8 cellular contexts compared by ENCODE assay signal in genomic region chr1:156860113-156860638, GRCh38. TPM values are rescaled to one million over a fixed set of nuclear protein-coding genes. Genes with fewer than 3 reads are reported as not detected.
A peak's percentile ranks its signal among the peaks of the same experiment; 100 is the strongest.
DNase-seq lines count a peak whose midpoint lies in the region; ATAC-seq and TF ChIP-seq lines count a peak whose summit lies in the region.

No MANE protein-coding gene starts in this region.

- H3K27me3 ChIP-seq in ACC112 (ENCODE audit: insufficient read depth, low read length): peaks cover 39% of the 10 kb centered on the region
- H3K27me3 ChIP-seq in muscle layer of colon (ENCODE audit: control insufficient read depth in 1 of 2, insufficient read depth in 2 of 2, low read length in 2 of 2): peaks cover 45 to 74% of the 10 kb centered on the region in 2 donors

- no peaks in the 10 kb centered on the region for H3K9me3 ChIP-seq in muscle layer of colon (ENCODE audit: low read length)

- H3K4me1 Mint-ChIP-seq in activated CD8-positive, alpha-beta memory T cell treated with anti-CD3 and anti-CD28 coated beads, Interleukin-2, amount 10 ng/mL, durations not matched to agents 7 days and 5 days: peaks cover 43% of the 10 kb centered on the region

- peaks cover 3% of the 10 kb centered on the region for H3K4me1 ChIP-seq in ACC112 (ENCODE audit: control insufficient read depth, insufficient read depth, low read length, unreplicated experiment)
- peaks cover 16% of the 10 kb centered on the region for H3K4me1 ChIP-seq in muscle layer of colon (ENCODE audit: insufficient read depth, low read length)

- peak; percentile 91 for DNase-seq in GM13977 (ENCODE audit: low spot score)
- DNase-seq in NCI-H2227 treated with DMSO at 0.1 percent for 48 hours (lab: John Stamatoyannopoulos, UW): peak; percentile 33
- DNase-seq in activated CD8-positive, alpha-beta memory T cell treated with anti-CD3 and anti-CD28 coated beads, Interleukin-2, amount 10 ng/mL, durations not matched to agents 7 days and 5 days: peak; percentile 69
- DNase-seq in epithelial cell of esophagus (ENCODE audit: low read depth): peak; percentile 42
- DNase-seq in stimulated activated naive CD4-positive, alpha-beta T cell treated with Interleukin-2 at 50 U/mL for 16 hours (lab: John Stamatoyannopoulos, UW): peak; percentile 46
- DNase-seq in cortex of kidney (lab: John Stamatoyannopoulos, UW): no peak

- H3K27ac ChIP-seq in ACC112 (ENCODE audit: low read depth, low read length): no peak overlapping the region
- H3K27ac ChIP-seq in muscle layer of colon (ENCODE audit: low read depth, low read length): no peak overlapping the region

- in situ Hi-C loops in GM13977 (cut with MboI; ENCODE audit: low pct_unique_long_range_greater_than_20kb, low sequenced_read_pairs, unreplicated experiment): loop anchor here (25.0 kb wide), 1 partner anchor 148 kb away; the partner anchor contains the start of gene CRABP2

- peak; percentile 65 for ATAC-seq in activated CD8-positive, alpha-beta memory T cell treated with anti-CD3 and anti-CD28 coated beads, Interleukin-2, amount 10 ng/mL, durations not matched to agents 7 days and 5 days

- TF ChIP-seq CTCF in GM13977 (IDR thresholded peaks at IDR 0.05; ENCODE audit: extremely low read depth, insufficient read depth, missing control alignments) (peak; percentile 87), epithelial cell of esophagus (IDR thresholded peaks at IDR 0.05; ENCODE audit: insufficient read depth, low read depth, low read length, missing control alignments) (peak; percentile 73)

- peak overlapping the region; percentile 72 for H3K4me3 Mint-ChIP-seq in activated CD8-positive, alpha-beta memory T cell treated with anti-CD3 and anti-CD28 coated beads, Interleukin-2, amount 10 ng/mL, durations not matched to agents 7 days and 5 days

- peaks cover 42% of the 10 kb centered on the region for H3K27me3 Mint-ChIP-seq in activated CD8-positive, alpha-beta memory T cell treated with anti-CD3 and anti-CD28 coated beads, Interleukin-2, amount 10 ng/mL, durations not matched to agents 7 days and 5 days

- CTCF ChIA-PET in activated CD8-positive, alpha-beta memory T cell treated with anti-CD3 and anti-CD28 coated beads, Interleukin-2, amount 10 ng/mL, durations not matched to agents 7 days and 5 days (lab: Charles Lee): interaction anchor here (0.5 to 21.5 kb wide), 44 partner anchors 10 to 243 kb away, joined by 3 to 600 read pairs (median 6); partner anchors contain the start of genes CRABP2, HDGF, ISG20L2 and LRRC71

- no peak overlapping the region for H3K27ac Mint-ChIP-seq in activated CD8-positive, alpha-beta memory T cell treated with anti-CD3 and anti-CD28 coated beads, Interleukin-2, amount 10 ng/mL, durations not matched to agents 7 days and 5 days

- no peak overlapping the region for H3K9ac ChIP-seq in muscle layer of colon (ENCODE audit: low read length)

- no peaks in the 10 kb centered on the region for H3K79me2 ChIP-seq in ACC112 (ENCODE audit: control insufficient read depth, insufficient read depth, low read length, unreplicated experiment)

- peak overlapping the region; percentile 79 for H3K4me3 ChIP-seq in ACC112 (ENCODE audit: low read depth, low read length)
- H3K4me3 ChIP-seq in epithelial cell of esophagus (ENCODE audit: low read length): peak overlapping the region; percentile 14
- peak overlapping the region; percentile 42 to 60 for H3K4me3 ChIP-seq in muscle layer of colon (ENCODE audit: low read depth in 1 of 2, low read length in 2 of 2)

- H2AFZ ChIP-seq in ACC112 (ENCODE audit: low read length, unreplicated experiment): peak overlapping the region; percentile 73

- H3K9me3 Mint-ChIP-seq in activated CD8-positive, alpha-beta memory T cell treated with anti-CD3 and anti-CD28 coated beads, Interleukin-2, amount 10 ng/mL, durations not matched to agents 7 days and 5 days (ENCODE audit: low read depth): no peaks in the 10 kb centered on the region

- no peaks in the 10 kb centered on the region for H3K36me3 Mint-ChIP-seq in activated CD8-positive, alpha-beta memory T cell treated with anti-CD3 and anti-CD28 coated beads, Interleukin-2, amount 10 ng/mL, durations not matched to agents 7 days and 5 days

- H3K36me3 ChIP-seq in ACC112 (ENCODE audit: insufficient read depth, low read length) (no peaks in the 10 kb centered on the region), muscle layer of colon (ENCODE audit: insufficient read depth, low read length) (no peaks in the 10 kb centered on the region)

RNA-seq across cellular contexts. Expression of gene NTRK1, which starts 0.5 kb away (rescaled TPM):
- total RNA-seq in activated CD8-positive, alpha-beta memory T cell treated with anti-CD3 and anti-CD28 coated beads, Interleukin-2, amount 10 ng/mL, durations not matched to agents 7 days and 5 days: 1 to 10 TPM; 2.8 to 8.8 TPM

RNA-seq across cellular contexts. Expression of gene INSRR, which starts 1.3 kb away (rescaled TPM):
- under 1 TPM; 0.09 to 0.19 TPM for total RNA-seq in activated CD8-positive, alpha-beta memory T cell treated with anti-CD3 and anti-CD28 coated beads, Interleukin-2, amount 10 ng/mL, durations not matched to agents 7 days and 5 days

RNA-seq across cellular contexts. Expression of gene PEAR1, which starts 33.3 kb away (rescaled TPM):
- total RNA-seq in activated CD8-positive, alpha-beta memory T cell treated with anti-CD3 and anti-CD28 coated beads, Interleukin-2, amount 10 ng/mL, durations not matched to agents 7 days and 5 days: not detected

RNA-seq across cellular contexts. Expression of gene SH2D2A, which starts 43.5 kb away (rescaled TPM):
- total RNA-seq in activated CD8-positive, alpha-beta memory T cell treated with anti-CD3 and anti-CD28 coated beads, Interleukin-2, amount 10 ng/mL, durations not matched to agents 7 days and 5 days: 100 to 1,000 TPM; 157 to 205 TPM

Comparison
In these comparisons a context has a peak if more than half of its experiments do, and no peak if none do; other contexts are left out.
1. H3K4me3 ChIP-seq: peak in every context shown above with its lines; median percentile 79 in ACC112; 51 in muscle layer of colon; 14 in epithelial cell of esophagus.